24 cellular contexts compared by ENCODE assay signal in genomic region chr17:3970668-3971067, GRCh38. TPM values are rescaled to one million over a fixed set of nuclear protein-coding genes. Genes with fewer than 3 reads are reported as not detected.
DNase-seq lines count a peak whose midpoint lies in the region; ATAC-seq, FAIRE-seq and TF ChIP-seq lines count a peak whose summit lies in the region.
"Had no signal": no experiment of that assay in that cellular context is flagged by ENCODE, and none has a peak within 500 bp of the region (broad histone marks: within the 10 kb centered on the region; RNA-seq: fewer than 3 reads in every experiment).

No MANE protein-coding gene starts in this region.

- DNase-seq in A549 (ENCODE audit: low read depth in 1 of 2, low spot score in 1 of 2) (no peak), DND-41 (no peak), activated B cell treated with CpG ODN at 0.5 μM for 24 hours (no peak), neuronal stem cell (ENCODE audit: low spot score) (no peak), HEK293T (ENCODE audit: extremely low spot score) (no peak), NCI-H526 treated with DMSO at 0.1 percent for 48 hours (lab: John Stamatoyannopoulos, UW) (no peak)
- no peak for DNase-seq in naive thymus-derived CD4-positive, alpha-beta T cell
- no peak for DNase-seq in stimulated activated CD4-positive, alpha-beta T cell treated with anti-CD3 and anti-CD28 coated beads, Interleukin-12 subunit alpha, Interleukin-12 subunit beta, amount 100 ng/mL, for 4 hours
- DNase-seq: 8988T; BE2C; Caco-2; CD4-positive, alpha-beta T cell; DMS79 treated with DMSO at 0.1 percent for 48 hours; EL; HFFc6; IMR-90; KBM-7 had no signal

- no peaks in the 10 kb centered on the region for H3K79me2 ChIP-seq in DND-41 (ENCODE audit: insufficient read depth, low read length)

- peak overlapping the region; percentile 46 for H3K18ac ChIP-seq in neuronal stem cell (ENCODE audit: low read length)

- H3K27me3 Mint-ChIP-seq in activated B cell treated with CpG ODN at 0.5 μM for 24 hours = no peaks in the 10 kb centered on the region
- peaks cover 0 to 26% (median 0%) of the 10 kb centered on the region in 5 donors for H3K27me3 Mint-ChIP-seq in naive thymus-derived CD4-positive, alpha-beta T cell
- H3K27me3 Mint-ChIP-seq: CD4-positive, alpha-beta T cell had no signal

- H3K9me3 Mint-ChIP-seq in activated B cell treated with CpG ODN at 0.5 μM for 24 hours = no peaks in the 10 kb centered on the region
- peaks cover 0 to 9% (median 3%) of the 10 kb centered on the region in 11 donors for H3K9me3 Mint-ChIP-seq in naive thymus-derived CD4-positive, alpha-beta T cell
- H3K9me3 Mint-ChIP-seq: CD4-positive, alpha-beta T cell had no signal

- H3K36me3 Mint-ChIP-seq in activated B cell treated with CpG ODN at 0.5 μM for 24 hours (ENCODE audit: low read depth) = no peaks in the 10 kb centered on the region
- peaks cover 0 to 4% (median 0%) of the 10 kb centered on the region in 5 donors for H3K36me3 Mint-ChIP-seq in naive thymus-derived CD4-positive, alpha-beta T cell

- H3K79me1 ChIP-seq in neuronal stem cell (ENCODE audit: low read depth, low read length) = no peaks in the 10 kb centered on the region

- H2BK5ac ChIP-seq in neuronal stem cell (ENCODE audit: low read length) = no peak overlapping the region

- no peak overlapping the region for H2BK15ac ChIP-seq in neuronal stem cell (ENCODE audit: low read length)

- no peak for TF ChIP-seq POLR2A in A549 (IDR thresholded peaks at IDR 0.05; ENCODE audit: low read length)

- no peak overlapping the region for H2BK120ac ChIP-seq in neuronal stem cell (ENCODE audit: low read depth, low read length)

- no peak overlapping the region for H4K91ac ChIP-seq in neuronal stem cell (ENCODE audit: low read depth, low read length, poor library complexity)

- H3K36me3 ChIP-seq in DND-41 (ENCODE audit: insufficient read depth, low read length) (no peaks in the 10 kb centered on the region), neuronal stem cell (replicated peaks in 1 of 2; ENCODE audit: control insufficient read depth in 2 of 2, insufficient read depth in 2 of 2, low read length in 2 of 2) (no peaks in the 10 kb centered on the region)
- H3K36me3 ChIP-seq in naive thymus-derived CD4-positive, alpha-beta T cell (ENCODE audit: control insufficient read depth in 2 of 3, insufficient read depth in 3 of 3, low read length in 3 of 3) = no peaks in the 10 kb centered on the region
- H3K36me3 ChIP-seq: BE2C, HAP-1 had no signal

- POLR2A ChIA-PET in A549 (lab: Yijun Ruan, JAX) = no interaction called here
- POLR2A ChIA-PET in activated B cell treated with CpG ODN at 0.5 μM for 24 hours (lab: Charles Lee) = interaction anchor here (0.7 kb wide), 1 partner anchor 9 kb away, joined by 4 read pairs; no protein-coding TSS in a partner anchor
- POLR2A ChIA-PET in naive thymus-derived CD4-positive, alpha-beta T cell (lab: Charles Lee) = interaction anchor here (1.3 kb wide), 1 partner anchor 10 kb away, joined by 3 read pairs; no protein-coding TSS in a partner anchor
- POLR2A ChIA-PET in HEK293T (lab: Yijun Ruan, JAX) = no interaction called here

- TF ChIP-seq CTCF in A549 (IDR thresholded peaks at IDR 0.05) = no peak
- TF ChIP-seq CTCF in DND-41 (IDR thresholded peaks at IDR 0.05; ENCODE audit: borderline replicate concordance, extremely low read depth, low read length, poor library complexity, severe bottlenecking) = no peak
- TF ChIP-seq CTCF in activated B cell treated with CpG ODN at 0.5 μM for 24 hours (IDR thresholded peaks at IDR 0.05) = no peak

- no peak overlapping the region for H3K4me3 Mint-ChIP-seq in activated B cell treated with CpG ODN at 0.5 μM for 24 hours
- peak overlapping the region in 1 of 10 donors; percentile 51 for H3K4me3 Mint-ChIP-seq in naive thymus-derived CD4-positive, alpha-beta T cell
- H3K4me3 Mint-ChIP-seq: CD4-positive, alpha-beta T cell; HFFc6 had no signal

- WGBS in A549 (ENCODE audit: missing lambda C conversion rate) = 80% methylated on average over 6 of the region's 6 CpGs
- WGBS in neuronal stem cell (ENCODE audit: extremely low coverage in 2 of 2, insufficient read length in 2 of 2, insufficient replicate concordance in 1 of 2), 2 donors = no CpG with 5 or more reads among the region's 6 CpGs

- no peak overlapping the region for H3K23ac ChIP-seq in neuronal stem cell (ENCODE audit: low read depth, low read length, poor library complexity)

- CTCF ChIA-PET in A549 (lab: Yijun Ruan, JAX) = interaction anchor here (0.7 to 1.4 kb wide), 3 partner anchors 14 to 104 kb away, joined by 4 to 6 read pairs (median 4); no protein-coding TSS in a partner anchor
- CTCF ChIA-PET in activated B cell treated with CpG ODN at 0.5 μM for 24 hours (lab: Charles Lee) = interaction anchor here (1.1 kb wide), 1 partner anchor 34 kb away, joined by 3 read pairs; no protein-coding TSS in a partner anchor
- CTCF ChIA-PET in naive thymus-derived CD4-positive, alpha-beta T cell (lab: Charles Lee) = no interaction called here
- CTCF ChIA-PET in HEK293T (lab: Yijun Ruan, JAX) = no interaction called here

- H3K4ac ChIP-seq in neuronal stem cell (ENCODE audit: low read length) = no peak overlapping the region

- H3K4me1 Mint-ChIP-seq in activated B cell treated with CpG ODN at 0.5 μM for 24 hours = peaks cover 74% of the 10 kb centered on the region
- H3K4me1 Mint-ChIP-seq in naive thymus-derived CD4-positive, alpha-beta T cell = peaks cover 11 to 39% (median 27%) of the 10 kb centered on the region in 7 donors

- H4K20me1 ChIP-seq in DND-41 (ENCODE audit: insufficient read depth, low read length) = no peaks in the 10 kb centered on the region

- no peak for TF ChIP-seq RAD21 in A549 (conservative IDR thresholded peaks at IDR 0.05 in 1 of 2, IDR thresholded peaks at IDR 0.05 in 1 of 2)

- intact Hi-C loops in activated B cell treated with CpG ODN at 0.5 μM for 24 hours (cut with micrococcal nuclease) = no loop called here
- intact Hi-C loops in naive thymus-derived CD4-positive, alpha-beta T cell (cut with micrococcal nuclease) = no loop called here

- H3K9ac ChIP-seq in DND-41 (ENCODE audit: low read depth, low read length) (no peak overlapping the region), neuronal stem cell (ENCODE audit: low read depth, low read length, poor library complexity) (no peak overlapping the region)

- no peak overlapping the region for H3K14ac ChIP-seq in neuronal stem cell (ENCODE audit: low read length)

- H2AFZ ChIP-seq in DND-41 (ENCODE audit: low read depth, low read length) (no peak overlapping the region), neuronal stem cell (ENCODE audit: low read length) (no peak overlapping the region)

- H2AK5ac ChIP-seq in neuronal stem cell (ENCODE audit: low read depth, low read length) = no peak overlapping the region

- H3K27ac ChIP-seq in A549 (no peak overlapping the region), DND-41 (ENCODE audit: low read length) (0 out of 2 replicates have a peak overlapping the region, but pooled peaks have one; percentile 9), neuronal stem cell (replicated peaks; ENCODE audit: low read length) (no peak overlapping the region)
- H3K27ac ChIP-seq in naive thymus-derived CD4-positive, alpha-beta T cell (ENCODE audit: low read depth, low read length) = no peak overlapping the region
- H3K27ac ChIP-seq: C4-2B had no signal

- H3K4me1 ChIP-seq in A549 (peaks cover 2% of the 10 kb centered on the region; the same call in 2 of the 3 replicates), DND-41 (ENCODE audit: insufficient read depth, low read length) (peaks cover 16% of the 10 kb centered on the region), neuronal stem cell (ENCODE audit: control insufficient read depth in 2 of 2, insufficient read depth in 1 of 2, low read depth in 1 of 2, low read length in 2 of 2) (no peaks in the 10 kb centered on the region)
- peaks cover 10 to 14% of the 10 kb centered on the region in 2 donors for H3K4me1 ChIP-seq in naive thymus-derived CD4-positive, alpha-beta T cell (ENCODE audit: control insufficient read depth in 2 of 2, insufficient read depth in 2 of 2, low read length in 2 of 2)
- H3K4me1 ChIP-seq: BE2C, Caco-2, HAP-1 had no signal

- no peak for FAIRE-seq in A549 (lab: Jason Lieb, UNC)
- FAIRE-seq: D721Med, GM12878, HTR-8/SVneo had no signal

- H4K8ac ChIP-seq in neuronal stem cell (ENCODE audit: low read depth, low read length) = no peak overlapping the region

- H3K9me3 ChIP-seq in A549 (peaks cover 8% of the 10 kb centered on the region), DND-41 (ENCODE audit: insufficient read depth, low read length, severe bottlenecking) (peaks cover 9% of the 10 kb centered on the region), neuronal stem cell (replicated peaks in 1 of 2; ENCODE audit: control insufficient read depth in 2 of 2, insufficient read depth in 1 of 2, low read depth in 1 of 2, low read length in 2 of 2) (peaks cover 4 to 8% of the 10 kb centered on the region in 2 donors)
- peaks cover 0 to 8% (median 0%) of the 10 kb centered on the region in 3 experiments for H3K9me3 ChIP-seq in naive thymus-derived CD4-positive, alpha-beta T cell (ENCODE audit: control insufficient read depth in 2 of 3, low read length in 3 of 3)
- H3K9me3 ChIP-seq: BE2C, Caco-2, HAP-1 had no signal

- peak in 1 of 2 experiments; percentile 8; a peak in 1 of 6 replicates for ATAC-seq in A549
- ATAC-seq in DND-41 (ENCODE audit: insufficient read depth, low read depth) = no peak
- no peak for ATAC-seq in activated B cell treated with CpG ODN at 0.5 μM for 24 hours (ENCODE audit: low read depth)
- ATAC-seq in naive thymus-derived CD4-positive, alpha-beta T cell = no peak
- ATAC-seq: GM12878 had no signal

- H3K27ac Mint-ChIP-seq in activated B cell treated with CpG ODN at 0.5 μM for 24 hours = peak overlapping the region; percentile 50
- H3K27ac Mint-ChIP-seq in naive thymus-derived CD4-positive, alpha-beta T cell = peak overlapping the region in 1 of 9 donors; percentile 10
- H3K27ac Mint-ChIP-seq: CD4-positive, alpha-beta T cell; HFFc6 had no signal

- TF ChIP-seq EP300 in A549 (IDR thresholded peaks at IDR 0.05) = no peak

- no peaks in the 10 kb centered on the region for H3K27me3 ChIP-seq in DND-41 (ENCODE audit: insufficient read depth, low read length, poor library complexity)
- H3K27me3 ChIP-seq in neuronal stem cell (ENCODE audit: control insufficient read depth in 3 of 3, insufficient read depth in 3 of 3, low read depth in 1 of 3, low read length in 3 of 3) = peaks cover 0 to 27% (median 0%) of the 10 kb centered on the region in 3 experiments
- H3K27me3 ChIP-seq in naive thymus-derived CD4-positive, alpha-beta T cell (ENCODE audit: control insufficient read depth in 2 of 2, insufficient read depth in 2 of 2, low read length in 2 of 2) = no peaks in the 10 kb centered on the region
- H3K27me3 ChIP-seq: BE2C had no signal

- H3K4me2 ChIP-seq in A549 (no peak overlapping the region), DND-41 (ENCODE audit: insufficient read depth, low read length) (no peak overlapping the region), neuronal stem cell (ENCODE audit: insufficient read depth, low read length, poor library complexity, severe bottlenecking) (no peak overlapping the region)

- no peak overlapping the region for H3K4me3 ChIP-seq in A549
- H3K4me3 ChIP-seq in DND-41 (ENCODE audit: low read depth in 1 of 2, low read length in 2 of 2) = no peak overlapping the region
- H3K4me3 ChIP-seq in neuronal stem cell (ENCODE audit: low read length in 2 of 2) = no peak overlapping the region
- no peak overlapping the region for H3K4me3 ChIP-seq in naive thymus-derived CD4-positive, alpha-beta T cell (ENCODE audit: low read length)
- H3K4me3 ChIP-seq: GM12878, HAP-1 had no signal

- no peak overlapping the region for H2BK12ac ChIP-seq in neuronal stem cell (ENCODE audit: low read length)

RNA-seq across cellular contexts. Expression of gene ATP2A3, which starts 6.4 kb away (rescaled TPM):
- polyA plus RNA-seq in A549 (2011; rRNA removed) = 5.5 and 6.3 TPM in 2 replicates
- 4.0 and 5.4 TPM in 2 replicates for polyA plus RNA-seq in A549 (2012; cell fraction: cytosol; rRNA removed)
- 14.8 and 16.2 TPM in 2 replicates for polyA plus RNA-seq in A549 (2012; cell fraction: nucleus; rRNA removed)
- polyA plus RNA-seq in A549 (2017; fragmentation: RNase III; extraction: RNeasy Plus Mini Kit Qiagen cat#74134 plus additional on column Dnase treatment) = 2.5 to 4.1 TPM (median 3.1 TPM) in 3 replicates
- polyA minus RNA-seq in A549 (2011; rRNA and poly(A)+ RNA removed) = 5.7 and 7.4 TPM in 2 replicates
- 458 and 541 TPM in 2 replicates for total RNA-seq in activated B cell treated with CpG ODN at 0.5 μM for 24 hours
- polyA plus RNA-seq in neuronal stem cell (2013, experiment 1 of 2) = 1.7 TPM
- polyA plus RNA-seq in neuronal stem cell (2013, experiment 2 of 2) = 2.6 TPM
- total RNA-seq in naive thymus-derived CD4-positive, alpha-beta T cell = 100 to 1,000 TPM; 148 to 260 (median 237) TPM
- polyA plus RNA-seq in naive thymus-derived CD4-positive, alpha-beta T cell = 100 to 1,000 TPM in 1 of 2 donors, 10 to 100 TPM in 1; 46.6 to 104 TPM

RNA-seq across cellular contexts. Expression of gene P2RX1, which starts 54.4 kb away (rescaled TPM):
- 0.03 and 0.05 TPM in 2 replicates for polyA plus RNA-seq in A549 (2011; rRNA removed)
- polyA plus RNA-seq in A549 (2012; cell fraction: cytosol; rRNA removed) = 0.03 and 0.04 TPM in 2 replicates
- 0.17 and 0.37 TPM in 2 replicates for polyA plus RNA-seq in A549 (2012; cell fraction: nucleus; rRNA removed)
- 0.09 to 0.13 TPM in 2 of 3 replicates, not detected in the other for polyA plus RNA-seq in A549 (2017; fragmentation: RNase III; extraction: RNeasy Plus Mini Kit Qiagen cat#74134 plus additional on column Dnase treatment)
- polyA minus RNA-seq in A549 (2011; rRNA and poly(A)+ RNA removed) = 0.10 and 0.21 TPM in 2 replicates
- total RNA-seq in activated B cell treated with CpG ODN at 0.5 μM for 24 hours = 22.0 and 26.0 TPM in 2 replicates
- polyA plus RNA-seq in neuronal stem cell (2013, experiment 1 of 2) = not detected
- not detected for polyA plus RNA-seq in neuronal stem cell (2013, experiment 2 of 2)
- 10 to 100 TPM in 1 of 5 experiments, 1 to 10 TPM in 1, under 1 TPM in 2, not detected in 1; 0.27 to 53.7 (median 2.7) TPM for total RNA-seq in naive thymus-derived CD4-positive, alpha-beta T cell
- polyA plus RNA-seq in naive thymus-derived CD4-positive, alpha-beta T cell = not detected
- total RNA-seq: G401, H4, IMR-90 had no signal
- polyA plus RNA-seq: IMR-90 had no signal

Comparison
In these comparisons a context has a peak if more than half of its experiments do, and no peak if none do; other contexts are left out.
1. CTCF ChIA-PET loops: an anchor here in A549 (0.7 to 1.4 kb wide) and activated B cell treated with CpG ODN at 0.5 μM for 24 hours (1.1 kb wide); none called in naive thymus-derived CD4-positive, alpha-beta T cell and HEK293T.
2. POLR2A ChIA-PET loops: an anchor here in activated B cell treated with CpG ODN at 0.5 μM for 24 hours (0.7 kb wide) and naive thymus-derived CD4-positive, alpha-beta T cell (1.3 kb wide); none called in A549 and HEK293T.